ENCODE assay signal across 1 cellular context in the genomic region with DNA sequence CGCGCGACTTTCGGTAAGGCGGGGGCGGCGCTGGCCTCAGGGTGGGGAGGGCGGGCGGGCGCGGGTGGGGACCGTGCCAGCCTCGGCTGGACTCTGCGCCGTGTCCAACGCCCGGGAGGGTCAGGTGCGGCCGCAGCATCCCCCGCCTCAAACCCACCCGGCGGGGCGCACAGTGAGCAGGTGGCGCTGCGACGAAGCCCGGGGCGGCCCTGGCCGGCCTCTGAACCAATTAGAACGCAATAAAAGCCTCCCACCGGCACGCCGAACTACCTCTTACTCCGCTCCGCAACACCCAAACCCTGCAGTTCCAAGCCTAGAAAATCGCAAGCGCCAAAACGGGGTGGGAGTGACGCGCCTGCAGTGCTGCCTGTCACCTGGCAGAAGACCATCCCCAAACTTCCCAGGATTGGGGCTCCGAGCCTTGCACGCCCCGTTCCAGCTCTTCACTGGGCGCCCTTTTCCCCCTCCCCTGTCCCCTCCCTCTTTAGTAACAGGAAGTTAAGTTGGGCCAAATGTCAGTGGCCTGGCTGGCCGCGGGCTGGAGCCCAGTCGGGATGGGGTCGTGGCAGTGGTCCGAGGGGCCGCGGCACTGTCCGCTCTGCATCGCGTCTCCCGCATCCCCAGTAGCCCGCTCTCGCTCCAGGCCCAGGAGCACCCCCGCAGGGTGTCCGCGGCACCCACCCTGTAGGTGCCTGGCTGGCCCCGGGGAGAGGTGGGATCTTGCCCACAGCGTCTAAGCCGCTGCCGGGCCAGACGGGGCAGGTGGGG.
TF ChIP-seq lines count a peak whose summit lies in the region.

No MANE protein-coding gene starts in this region.

TF ChIP-seq in SK-N-SH treated with all-trans-retinoic acid at 6 μM for 48 hours, 23 proteins besides CTCF, POLR2A, EP300 and RAD21 (continued from another document):
- TF ChIP-seq, protein P1, sequence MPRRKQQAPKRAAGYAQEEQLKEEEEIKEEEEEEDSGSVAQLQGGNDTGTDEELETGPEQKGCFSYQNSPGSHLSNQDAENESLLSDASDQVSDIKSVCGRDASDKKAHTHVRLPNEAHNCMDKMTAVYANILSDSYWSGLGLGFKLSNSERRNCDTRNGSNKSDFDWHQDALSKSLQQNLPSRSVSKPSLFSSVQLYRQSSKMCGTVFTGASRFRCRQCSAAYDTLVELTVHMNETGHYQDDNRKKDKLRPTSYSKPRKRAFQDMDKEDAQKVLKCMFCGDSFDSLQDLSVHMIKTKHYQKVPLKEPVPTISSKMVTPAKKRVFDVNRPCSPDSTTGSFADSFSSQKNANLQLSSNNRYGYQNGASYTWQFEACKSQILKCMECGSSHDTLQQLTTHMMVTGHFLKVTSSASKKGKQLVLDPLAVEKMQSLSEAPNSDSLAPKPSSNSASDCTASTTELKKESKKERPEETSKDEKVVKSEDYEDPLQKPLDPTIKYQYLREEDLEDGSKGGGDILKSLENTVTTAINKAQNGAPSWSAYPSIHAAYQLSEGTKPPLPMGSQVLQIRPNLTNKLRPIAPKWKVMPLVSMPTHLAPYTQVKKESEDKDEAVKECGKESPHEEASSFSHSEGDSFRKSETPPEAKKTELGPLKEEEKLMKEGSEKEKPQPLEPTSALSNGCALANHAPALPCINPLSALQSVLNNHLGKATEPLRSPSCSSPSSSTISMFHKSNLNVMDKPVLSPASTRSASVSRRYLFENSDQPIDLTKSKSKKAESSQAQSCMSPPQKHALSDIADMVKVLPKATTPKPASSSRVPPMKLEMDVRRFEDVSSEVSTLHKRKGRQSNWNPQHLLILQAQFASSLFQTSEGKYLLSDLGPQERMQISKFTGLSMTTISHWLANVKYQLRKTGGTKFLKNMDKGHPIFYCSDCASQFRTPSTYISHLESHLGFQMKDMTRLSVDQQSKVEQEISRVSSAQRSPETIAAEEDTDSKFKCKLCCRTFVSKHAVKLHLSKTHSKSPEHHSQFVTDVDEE (CRISPR knock-in tag; IDR thresholded peaks at IDR 0.05) = no peak
- TF ChIP-seq ZFP3 (CRISPR knock-in tag; IDR thresholded peaks at IDR 0.05) = no peak
- no peak for TF ChIP-seq RARB (CRISPR knock-in tag; IDR thresholded peaks at IDR 0.05)
- TF ChIP-seq, protein P2, sequence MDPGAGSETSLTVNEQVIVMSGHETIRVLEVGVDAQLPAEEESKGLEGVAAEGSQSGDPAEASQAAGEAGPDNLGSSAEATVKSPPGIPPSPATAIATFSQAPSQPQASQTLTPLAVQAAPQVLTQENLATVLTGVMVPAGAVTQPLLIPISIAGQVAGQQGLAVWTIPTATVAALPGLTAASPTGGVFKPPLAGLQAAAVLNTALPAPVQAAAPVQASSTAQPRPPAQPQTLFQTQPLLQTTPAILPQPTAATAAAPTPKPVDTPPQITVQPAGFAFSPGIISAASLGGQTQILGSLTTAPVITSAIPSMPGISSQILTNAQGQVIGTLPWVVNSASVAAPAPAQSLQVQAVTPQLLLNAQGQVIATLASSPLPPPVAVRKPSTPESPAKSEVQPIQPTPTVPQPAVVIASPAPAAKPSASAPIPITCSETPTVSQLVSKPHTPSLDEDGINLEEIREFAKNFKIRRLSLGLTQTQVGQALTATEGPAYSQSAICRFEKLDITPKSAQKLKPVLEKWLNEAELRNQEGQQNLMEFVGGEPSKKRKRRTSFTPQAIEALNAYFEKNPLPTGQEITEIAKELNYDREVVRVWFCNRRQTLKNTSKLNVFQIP (CRISPR knock-in tag; IDR thresholded peaks at IDR 0.05; ENCODE audit: borderline replicate concordance, low read depth) = no peak
- TF ChIP-seq, protein P3, sequence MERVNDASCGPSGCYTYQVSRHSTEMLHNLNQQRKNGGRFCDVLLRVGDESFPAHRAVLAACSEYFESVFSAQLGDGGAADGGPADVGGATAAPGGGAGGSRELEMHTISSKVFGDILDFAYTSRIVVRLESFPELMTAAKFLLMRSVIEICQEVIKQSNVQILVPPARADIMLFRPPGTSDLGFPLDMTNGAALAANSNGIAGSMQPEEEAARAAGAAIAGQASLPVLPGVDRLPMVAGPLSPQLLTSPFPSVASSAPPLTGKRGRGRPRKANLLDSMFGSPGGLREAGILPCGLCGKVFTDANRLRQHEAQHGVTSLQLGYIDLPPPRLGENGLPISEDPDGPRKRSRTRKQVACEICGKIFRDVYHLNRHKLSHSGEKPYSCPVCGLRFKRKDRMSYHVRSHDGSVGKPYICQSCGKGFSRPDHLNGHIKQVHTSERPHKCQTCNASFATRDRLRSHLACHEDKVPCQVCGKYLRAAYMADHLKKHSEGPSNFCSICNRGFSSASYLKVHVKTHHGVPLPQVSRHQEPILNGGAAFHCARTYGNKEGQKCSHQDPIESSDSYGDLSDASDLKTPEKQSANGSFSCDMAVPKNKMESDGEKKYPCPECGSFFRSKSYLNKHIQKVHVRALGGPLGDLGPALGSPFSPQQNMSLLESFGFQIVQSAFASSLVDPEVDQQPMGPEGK (CRISPR knock-in tag; IDR thresholded peaks at IDR 0.05; ENCODE audit: borderline replicate concordance) = no peak
- no peak for TF ChIP-seq TOX (CRISPR knock-in tag; IDR thresholded peaks at IDR 0.05; ENCODE audit: borderline replicate concordance)
- no peak for TF ChIP-seq ZNF565 (CRISPR knock-in tag; conservative IDR thresholded peaks at IDR 0.05; ENCODE audit: low read depth)
